ENCODE assay signal across 1 cellular context in genomic region chr1:45010855-45011811, GRCh38.
TF ChIP-seq lines count a peak whose summit lies in the region.

TSS of gene HECTD3 (minus strand) at chr1:45011324. CDS start at chr1:45011257, 67 bp downstream.

TF ChIP-seq in IMR-90, 13 proteins besides CTCF, POLR2A, EP300 and RAD21 (continued from another document):
- peak; percentile 51; the same call in 1 of the 2 replicates for TF ChIP-seq MXI1 (IDR thresholded peaks at IDR 0.05; ENCODE audit: borderline replicate concordance, low read depth, low read length)
- no peak for TF ChIP-seq RCOR1 (IDR thresholded peaks at IDR 0.05; ENCODE audit: insufficient replicate concordance, low read length)
